In the genomic region with DNA sequence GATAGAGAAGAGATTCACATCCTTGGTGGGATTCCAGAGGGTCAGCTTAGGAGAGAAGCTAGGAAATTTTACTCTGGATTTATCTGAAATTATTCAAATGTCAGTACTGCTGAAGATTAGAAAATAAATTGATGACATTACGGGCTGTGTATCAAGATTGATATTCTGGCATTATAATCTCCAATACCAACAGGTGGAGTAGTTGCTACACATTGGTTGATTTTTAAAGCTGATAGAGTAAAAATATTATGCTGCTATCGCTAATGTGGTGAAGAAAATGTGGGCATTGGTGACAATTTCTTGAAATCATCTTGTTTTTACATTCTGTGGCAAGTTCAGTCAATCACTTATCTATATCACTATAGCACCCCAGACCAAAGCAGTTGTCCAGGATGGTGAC, we compare ENCODE assay signal across 22 cellular contexts.
DNase-seq lines count a peak whose midpoint lies in the region; FAIRE-seq and TF ChIP-seq lines count a peak whose summit lies in the region.
"Had no signal": no experiment of that assay in that cellular context is flagged by ENCODE, and none has a peak within 500 bp of the region (broad histone marks: within the 10 kb centered on the region; RNA-seq: fewer than 3 reads in every experiment).

No MANE protein-coding gene starts in this region.

- no peak overlapping the region for H3K4me3 ChIP-seq in adipocyte (ENCODE audit: low read length)
- H3K4me3 ChIP-seq: dorsolateral prefrontal cortex, K562, Peyer's patch, psoas muscle had no signal

- H3K36me3 Mint-ChIP-seq in neural crest cell (ENCODE audit: low read depth), result no peaks in the 10 kb centered on the region
- H3K36me3 Mint-ChIP-seq: activated naive CD8-positive, alpha-beta T cell treated with anti-CD3 and anti-CD28 coated beads for 36 hours had no signal

- no peak for FAIRE-seq in urothelium cell line (lab: Jason Lieb, UNC)
- FAIRE-seq: K562, small intestine had no signal

- H3K4me1 Mint-ChIP-seq in neural crest cell, result peaks cover 22% of the 10 kb centered on the region
- H3K4me1 Mint-ChIP-seq: activated B cell treated with CpG ODN at 0.5 μM for 24 hours; activated naive CD8-positive, alpha-beta T cell treated with anti-CD3 and anti-CD28 coated beads for 36 hours had no signal

- H3K9me3 ChIP-seq in adipocyte (ENCODE audit: control insufficient read depth, low read length), result peaks cover 3% of the 10 kb centered on the region
- H3K9me3 ChIP-seq: Peyer's patch, psoas muscle had no signal

- peak; percentile 3 for DNase-seq in NCI-H1092 treated with DMSO at 0.1 percent for 48 hours (lab: John Stamatoyannopoulos, UW)
- DNase-seq in NCI-H1092 (lab: John Stamatoyannopoulos, UW), result no peak
- peak; percentile 11 for DNase-seq in NCI-H69 (lab: John Stamatoyannopoulos, UW)
- peak; percentile 10 for DNase-seq in adipocyte (ENCODE audit: low read depth)
- no peak for DNase-seq in neural crest cell (ENCODE audit: low read depth, low spot score)
- DNase-seq in hypothalamus (lab: John Stamatoyannopoulos, UW), result no peak
- DNase-seq in urothelium cell line (ENCODE audit: low spot score), result no peak
- DNase-seq in HuH-7.5 (ENCODE audit: low spot score), result no peak
- DNase-seq: activated B cell treated with CpG ODN at 0.5 μM for 24 hours; activated naive CD8-positive, alpha-beta T cell treated with anti-CD3 and anti-CD28 coated beads for 36 hours; activated T-cell treated with anti-CD3 and anti-CD28 coated beads, Interleukin-2, amount 50 U/mL, for 72 hours; C1 segment of cervical spinal cord; DMS53; dorsolateral prefrontal cortex; erythroblast; NCI-H510A treated with DMSO at 0.1 percent for 48 hours; Peyer's patch; psoas muscle; small intestine; stimulated activated CD4-positive, alpha-beta T cell treated with anti-CD3 and anti-CD28 coated beads, Interleukin-4, amount 100 ng/mL, for 1 hour had no signal

- no peaks in the 10 kb centered on the region for H3K27me3 Mint-ChIP-seq in neural crest cell (ENCODE audit: low read depth)
- H3K27me3 Mint-ChIP-seq: activated B cell treated with CpG ODN at 0.5 μM for 24 hours; activated naive CD8-positive, alpha-beta T cell treated with anti-CD3 and anti-CD28 coated beads for 36 hours; natural killer cell treated with Interleukin-12 subunit alpha and Interleukin-12 subunit beta and Interleukin-15 and Interleukin-18, amount 100 ng/mL, for 72 hours had no signal

- peak overlapping the region; percentile 72 for H3K27ac Mint-ChIP-seq in neural crest cell (ENCODE audit: unreplicated experiment)
- H3K27ac Mint-ChIP-seq: activated B cell treated with CpG ODN at 0.5 μM for 24 hours; activated naive CD8-positive, alpha-beta T cell treated with anti-CD3 and anti-CD28 coated beads for 36 hours; activated T-cell treated with anti-CD3 and anti-CD28 coated beads, Interleukin-2, amount 50 U/mL, for 72 hours; natural killer cell treated with Interleukin-12 subunit alpha and Interleukin-12 subunit beta and Interleukin-15 and Interleukin-18, amount 100 ng/mL, for 72 hours had no signal

- no peak overlapping the region for H3K9ac ChIP-seq in adipocyte (ENCODE audit: low read length)

- peak overlapping the region; percentile 8 for H3K4me3 Mint-ChIP-seq in neural crest cell
- H3K4me3 Mint-ChIP-seq: activated B cell treated with CpG ODN at 0.5 μM for 24 hours; activated naive CD8-positive, alpha-beta T cell treated with anti-CD3 and anti-CD28 coated beads for 36 hours; activated T-cell treated with anti-CD3 and anti-CD28 coated beads, Interleukin-2, amount 50 U/mL, for 72 hours; natural killer cell treated with Interleukin-12 subunit alpha and Interleukin-12 subunit beta and Interleukin-15 and Interleukin-18, amount 100 ng/mL, for 72 hours had no signal

- no peaks in the 10 kb centered on the region for H3K4me1 ChIP-seq in adipocyte (ENCODE audit: control insufficient read depth, insufficient read depth, low read length)
- H3K4me1 ChIP-seq: Peyer's patch, psoas muscle had no signal

- no peaks in the 10 kb centered on the region for H3K36me3 ChIP-seq in adipocyte (ENCODE audit: control insufficient read depth, insufficient read depth, low read length, severe bottlenecking)
- H3K36me3 ChIP-seq: Peyer's patch had no signal

- peak; percentile 45 for TF ChIP-seq CTCF in neural crest cell (conservative IDR thresholded peaks at IDR 0.05)

- no peaks in the 10 kb centered on the region for H3K9me3 Mint-ChIP-seq in neural crest cell
- H3K9me3 Mint-ChIP-seq: activated naive CD8-positive, alpha-beta T cell treated with anti-CD3 and anti-CD28 coated beads for 36 hours had no signal

- peaks cover 3% of the 10 kb centered on the region for H3K27me3 ChIP-seq in adipocyte (replicated peaks; ENCODE audit: control insufficient read depth, insufficient read depth, low read length)
- H3K27me3 ChIP-seq: Peyer's patch had no signal

Comparison
In these comparisons a context has a peak if more than half of its experiments do, and no peak if none do; other contexts are left out.
1. DNase-seq: peak in NCI-H1092 treated with DMSO at 0.1 percent for 48 hours (single experiment), NCI-H69 (single experiment) and adipocyte (single experiment); none in NCI-H1092 (single experiment), neural crest cell (single experiment), hypothalamus (0 of 51), urothelium cell line (single experiment) and HuH-7.5 (single experiment).